Comparison of ENCODE assay signal across 1 cellular context in genomic region chr7:2805213-2806003, GRCh38.
TF ChIP-seq lines count a peak whose summit lies in the region.

No MANE protein-coding gene starts in this region.

TF ChIP-seq in WTC11, 78 proteins besides CTCF, POLR2A, EP300 and RAD21:
- TF ChIP-seq KAT7 (CRISPR knock-in tag; IDR thresholded peaks at IDR 0.05; ENCODE audit: borderline replicate concordance) (no peak), NFATC4 (CRISPR knock-in tag; IDR thresholded peaks at IDR 0.05) (no peak), ZBTB43 (CRISPR knock-in tag; IDR thresholded peaks at IDR 0.05) (no peak)
